In genomic region chr11:125953401-125953935, GRCh38 we compare ENCODE assay signal across 1 cellular context.
TF ChIP-seq lines count a peak whose summit lies in the region.

No MANE protein-coding gene starts in this region.

TF ChIP-seq in HepG2, 621 proteins besides CTCF, POLR2A, EP300 and RAD21:
- TF ChIP-seq AGO2 (optimal IDR thresholded peaks at IDR 0.05; ENCODE audit: low read depth, low read length) (peak; percentile 54), PBX2 (CRISPR knock-in tag; IDR thresholded peaks at IDR 0.05) (no peak)
